16 cellular contexts compared by ENCODE assay signal in genomic region chr6:10347561-10348327, GRCh38.
DNase-seq lines count a peak whose midpoint lies in the region; TF ChIP-seq lines count a peak whose summit lies in the region.
"Had no signal": no experiment of that assay in that cellular context is flagged by ENCODE, and none has a peak within 500 bp of the region (broad histone marks: within the 10 kb centered on the region; RNA-seq: fewer than 3 reads in every experiment).

No MANE protein-coding gene starts in this region.

- no peak for TF ChIP-seq CTCF in neural crest cell (conservative IDR thresholded peaks at IDR 0.05)

- H3K36me3 Mint-ChIP-seq in neural crest cell (ENCODE audit: low read depth) = no peaks in the 10 kb centered on the region

- no peaks in the 10 kb centered on the region for H3K27me3 Mint-ChIP-seq in neural crest cell (ENCODE audit: low read depth)
- H3K27me3 Mint-ChIP-seq: dendritic cell treated with granulocyte-macrophage colony-stimulating factor and Interleukin-4, amounts not matched to agents 40 ng/mL and 50 ng/mL, for 4 days had no signal

- no peak overlapping the region for H3K4me3 Mint-ChIP-seq in neural crest cell
- H3K4me3 Mint-ChIP-seq: dendritic cell treated with granulocyte-macrophage colony-stimulating factor and Interleukin-4, amounts not matched to agents 40 ng/mL and 50 ng/mL, for 4 days; T-helper 2 cell treated with Interferon-gamma antibody and Interleukin-4, amounts not matched to agents 5 μg/mL and 100 μg/mL, for 36 hours had no signal

- peak overlapping the region; percentile 15 for H3K27ac Mint-ChIP-seq in neural crest cell (ENCODE audit: unreplicated experiment)
- H3K27ac Mint-ChIP-seq: dendritic cell treated with granulocyte-macrophage colony-stimulating factor and Interleukin-4, amounts not matched to agents 40 ng/mL and 50 ng/mL, for 4 days; T-helper 2 cell treated with Interferon-gamma antibody and Interleukin-4, amounts not matched to agents 5 μg/mL and 100 μg/mL, for 36 hours had no signal

- no peaks in the 10 kb centered on the region for H3K4me1 Mint-ChIP-seq in neural crest cell

- H3K9me3 Mint-ChIP-seq in neural crest cell = no peaks in the 10 kb centered on the region
- H3K9me3 Mint-ChIP-seq: dendritic cell treated with granulocyte-macrophage colony-stimulating factor and Interleukin-4, amounts not matched to agents 40 ng/mL and 50 ng/mL, for 4 days; T-helper 2 cell treated with Interferon-gamma antibody and Interleukin-4, amounts not matched to agents 5 μg/mL and 100 μg/mL, for 36 hours had no signal

- peak; percentile 86 for DNase-seq in Daoy (ENCODE audit: low read depth)
- peak; percentile 71 for DNase-seq in LHCN-M2 (ENCODE audit: low read depth)
- DNase-seq in astrocyte of the hippocampus (ENCODE audit: low read depth, low spot score) = peak; percentile 15
- no peak for DNase-seq in neural crest cell (ENCODE audit: low read depth, low spot score)
- DNase-seq in NCI-H146 (lab: John Stamatoyannopoulos, UW) = no peak
- DNase-seq in stimulated activated naive CD4-positive, alpha-beta T cell treated with Interleukin-2 at 50 U/mL for 16 hours (lab: John Stamatoyannopoulos, UW) = no peak
- no peak for DNase-seq in NCI-H345 treated with DMSO at 0.1 percent for 48 hours (lab: John Stamatoyannopoulos, UW; ENCODE audit: unreplicated experiment)
- no peak for DNase-seq in T-helper 2 cell
- DNase-seq: activated CD4-positive, alpha-beta T cell treated with anti-CD3 and anti-CD28 coated beads for 4 hours; DMS79 treated with DMSO at 0.1 percent for 48 hours; KG1; NCI-H1694 treated with DMSO at 0.1 percent for 48 hours; spleen; testis had no signal

Comparison
In these comparisons a context has a peak if more than half of its experiments do, and no peak if none do; other contexts are left out.
1. DNase-seq: peak in Daoy (single experiment), LHCN-M2 (single experiment) and astrocyte of the hippocampus (single experiment); none in neural crest cell (single experiment), NCI-H146 (single experiment), stimulated activated naive CD4-positive, alpha-beta T cell treated with Interleukin-2 at 50 U/mL for 16 hours (single experiment), NCI-H345 treated with DMSO at 0.1 percent for 48 hours (single experiment) and T-helper 2 cell (0 of 5).